Comparison of ENCODE assay signal across 10 cellular contexts in genomic region chr22:40210814-40211213, GRCh38. TPM values are rescaled to one million over a fixed set of nuclear protein-coding genes. Genes with fewer than 3 reads are reported as not detected.
DNase-seq lines count a peak whose midpoint lies in the region; ATAC-seq and TF ChIP-seq lines count a peak whose summit lies in the region.
"Had no signal": no experiment of that assay in that cellular context is flagged by ENCODE, and none has a peak within 500 bp of the region (broad histone marks: within the 10 kb centered on the region; RNA-seq: fewer than 3 reads in every experiment).

No MANE protein-coding gene starts in this region.

- H3K36me3 ChIP-seq in gastrocnemius medialis = no peaks in the 10 kb centered on the region
- H3K36me3 ChIP-seq: pancreas had no signal

- ATAC-seq in HG02759 (IDR thresholded peaks at IDR 0.05; ENCODE audit: unreplicated experiment) (peak; percentile 73), gastrocnemius medialis (no peak)
- ATAC-seq: A549 had no signal

- H3K27ac Mint-ChIP-seq in activated CD4-positive, alpha-beta T cell treated with anti-CD3 and anti-CD28 coated beads, Interleukin-2, amount 10 ng/mL, durations not matched to agents 24 days and 14 days = peak overlapping the region; percentile 38
- peak overlapping the region; percentile 24 for H3K27ac Mint-ChIP-seq in T-helper 2 cell treated with Interferon-gamma antibody and Interleukin-4, amounts not matched to agents 5 μg/mL and 100 μg/mL, for 36 hours

- H3K9me3 ChIP-seq in gastrocnemius medialis = no peaks in the 10 kb centered on the region
- H3K9me3 ChIP-seq: A549, pancreas had no signal

- TF ChIP-seq POLR2A in gastrocnemius medialis (IDR thresholded peaks at IDR 0.05) = no peak

- H3K4me1 Mint-ChIP-seq in activated CD4-positive, alpha-beta T cell treated with anti-CD3 and anti-CD28 coated beads, Interleukin-2, amount 10 ng/mL, durations not matched to agents 24 days and 14 days = peaks cover 48% of the 10 kb centered on the region
- peaks cover 59% of the 10 kb centered on the region for H3K4me1 Mint-ChIP-seq in T-helper 2 cell treated with Interferon-gamma antibody and Interleukin-4, amounts not matched to agents 5 μg/mL and 100 μg/mL, for 36 hours (ENCODE audit: low read depth)

- no peaks in the 10 kb centered on the region for H3K27me3 Mint-ChIP-seq in activated CD4-positive, alpha-beta T cell treated with anti-CD3 and anti-CD28 coated beads, Interleukin-2, amount 10 ng/mL, durations not matched to agents 24 days and 14 days
- H3K27me3 Mint-ChIP-seq in T-helper 2 cell treated with Interferon-gamma antibody and Interleukin-4, amounts not matched to agents 5 μg/mL and 100 μg/mL, for 36 hours (ENCODE audit: low read depth) = no peaks in the 10 kb centered on the region

- H3K4me1 ChIP-seq in gastrocnemius medialis = peaks cover 61 to 71% of the 10 kb centered on the region in 2 donors
- H3K4me1 ChIP-seq: A549 had no signal

- H3K27ac ChIP-seq in gastrocnemius medialis = peak overlapping the region in 3 of 4 donors; percentile 13 to 67 (median 60)
- H3K27ac ChIP-seq: A549, pancreas had no signal

- H3K36me3 Mint-ChIP-seq in activated CD4-positive, alpha-beta T cell treated with anti-CD3 and anti-CD28 coated beads, Interleukin-2, amount 10 ng/mL, durations not matched to agents 24 days and 14 days (ENCODE audit: low read depth) = peaks cover 7% of the 10 kb centered on the region
- peaks cover 7% of the 10 kb centered on the region for H3K36me3 Mint-ChIP-seq in T-helper 2 cell treated with Interferon-gamma antibody and Interleukin-4, amounts not matched to agents 5 μg/mL and 100 μg/mL, for 36 hours (ENCODE audit: low read depth)

- no peaks in the 10 kb centered on the region for H3K9me3 Mint-ChIP-seq in activated CD4-positive, alpha-beta T cell treated with anti-CD3 and anti-CD28 coated beads, Interleukin-2, amount 10 ng/mL, durations not matched to agents 24 days and 14 days
- H3K9me3 Mint-ChIP-seq in T-helper 2 cell treated with Interferon-gamma antibody and Interleukin-4, amounts not matched to agents 5 μg/mL and 100 μg/mL, for 36 hours = no peaks in the 10 kb centered on the region

- no peak overlapping the region for H3K4me3 Mint-ChIP-seq in activated CD4-positive, alpha-beta T cell treated with anti-CD3 and anti-CD28 coated beads, Interleukin-2, amount 10 ng/mL, durations not matched to agents 24 days and 14 days
- peak overlapping the region; percentile 17 for H3K4me3 Mint-ChIP-seq in T-helper 2 cell treated with Interferon-gamma antibody and Interleukin-4, amounts not matched to agents 5 μg/mL and 100 μg/mL, for 36 hours

- in situ Hi-C loops in gastrocnemius medialis (cut with MboI; ENCODE audit: low sequenced_read_pairs in 4 of 4) = no loop called here

- no peak for DNase-seq in activated CD4-positive, alpha-beta T cell treated with anti-CD3 and anti-CD28 coated beads, Interleukin-2, amount 10 ng/mL, durations not matched to agents 24 days and 14 days
- DNase-seq in activated CD4-positive, alpha-beta T cell treated with anti-CD3 and anti-CD28 coated beads for 4 hours = no peak
- DNase-seq in T-helper 2 cell treated with Interferon-gamma antibody and Interleukin-4, amounts not matched to agents 5 μg/mL and 100 μg/mL, for 36 hours (ENCODE audit: low spot score) = no peak
- DNase-seq in gastrocnemius medialis = no peak
- DNase-seq in putamen (ENCODE audit: low spot score) = no peak
- DNase-seq in cortex of kidney (lab: John Stamatoyannopoulos, UW) = no peak
- DNase-seq in NCI-H510A treated with DMSO at 0.1 percent for 48 hours (lab: John Stamatoyannopoulos, UW) = no peak
- DNase-seq: pancreas had no signal

- H3K4me3 ChIP-seq in gastrocnemius medialis = no peak overlapping the region
- H3K4me3 ChIP-seq: A549, pancreas had no signal

- H3K27me3 ChIP-seq in gastrocnemius medialis = no peaks in the 10 kb centered on the region
- H3K27me3 ChIP-seq: pancreas had no signal

- no peak for TF ChIP-seq CTCF in gastrocnemius medialis (IDR thresholded peaks at IDR 0.05 in 4 of 5, conservative IDR thresholded peaks at IDR 0.05 in 1 of 5)

- intact Hi-C loops in activated CD4-positive, alpha-beta T cell treated with anti-CD3 and anti-CD28 coated beads, Interleukin-2, amount 10 ng/mL, durations not matched to agents 24 days and 14 days (cut with micrococcal nuclease) = no loop called here
- intact Hi-C loops in gastrocnemius medialis (cut with DNase I; ENCODE audit: low total_unique reads) = no loop called here

RNA-seq across cellular contexts. Expression of gene TNRC6B, which starts 33.1 kb away (rescaled TPM):
- total RNA-seq in activated CD4-positive, alpha-beta T cell treated with anti-CD3 and anti-CD28 coated beads, Interleukin-2, amount 10 ng/mL, durations not matched to agents 24 days and 14 days = 27.3 and 31.3 TPM in 2 replicates
- 10 to 100 TPM; 31.9 to 76.7 (median 57.0) TPM for total RNA-seq in gastrocnemius medialis
